6 cellular contexts compared by ENCODE assay signal in the genomic region with DNA sequence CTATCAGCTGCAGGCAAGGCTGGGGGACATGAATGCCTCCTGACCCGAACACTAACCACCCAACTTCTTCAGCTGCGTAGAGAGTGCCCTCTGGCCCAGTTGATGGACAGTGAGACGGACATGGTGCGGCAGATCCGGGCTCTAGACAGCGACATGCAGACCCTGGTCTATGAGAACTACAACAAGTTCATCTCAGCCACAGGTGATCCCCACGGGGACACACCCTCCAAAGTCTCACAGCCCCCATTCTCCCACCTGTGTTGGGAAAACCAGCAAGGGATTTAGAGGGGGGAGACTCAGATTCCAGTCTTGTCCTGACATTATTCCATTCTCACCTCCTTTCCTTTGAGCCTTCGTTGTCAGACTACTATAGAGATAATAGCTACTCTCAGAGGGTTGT. TPM values are rescaled to one million over a fixed set of nuclear protein-coding genes. Genes with fewer than 3 reads are reported as not detected.
DNase-seq lines count a peak whose midpoint lies in the region; ATAC-seq and TF ChIP-seq lines count a peak whose summit lies in the region.

No MANE protein-coding gene starts in this region.

- TF ChIP-seq CTCF in chondrocyte (IDR thresholded peaks at IDR 0.05) (no peak), ovary (IDR thresholded peaks at IDR 0.05) (no peak)

- TF ChIP-seq EP300 in ovary (IDR thresholded peaks at IDR 0.05) = no peak

- H3K4me1 Mint-ChIP-seq in chondrocyte (ENCODE audit: low read depth) = peaks cover 22% of the 10 kb centered on the region

- intact Hi-C loops in ovary (cut with DNase I) = loop anchor here in 2 of 4 donors (5.0 kb wide), 3 partner anchors 70 to 85 kb away; a partner anchor contains a TSS

- 22 to 42% (median 25%) methylated on average over 8 of the region's 8 CpGs for WGBS in ovary, 3 donors

- TF ChIP-seq POLR2A in ovary (IDR thresholded peaks at IDR 0.05) = no peak

- H3K9me3 Mint-ChIP-seq in chondrocyte (ENCODE audit: low read depth) = no peaks in the 10 kb centered on the region

- H3K36me3 Mint-ChIP-seq in chondrocyte (ENCODE audit: low read depth) = no peaks in the 10 kb centered on the region

- H3K27ac Mint-ChIP-seq in chondrocyte (ENCODE audit: unreplicated experiment) = no peak overlapping the region

- no peaks in the 10 kb centered on the region for H3K27me3 Mint-ChIP-seq in chondrocyte (ENCODE audit: low read depth)

- no peaks in the 10 kb centered on the region for H3K36me3 ChIP-seq in ovary

- H3K9me3 ChIP-seq in ovary = no peaks in the 10 kb centered on the region

- peak overlapping the region; percentile 91 for H3K4me3 ChIP-seq in ovary

- H3K27ac ChIP-seq in ovary = peak overlapping the region; percentile 60 to 86

- ATAC-seq in HG03457 (IDR thresholded peaks at IDR 0.05; ENCODE audit: unreplicated experiment) = peak; percentile 11
- no peak for ATAC-seq in activated CD4-positive, CD25-positive, alpha-beta regulatory T cell treated with anti-CD3 and anti-CD28 coated beads, Interleukin-2, amount 50 U/mL, for 24 hours

- H3K27me3 ChIP-seq in ovary = no peaks in the 10 kb centered on the region

- DNase-seq in chondrocyte (ENCODE audit: low spot score) = no peak
- no peak for DNase-seq in ovary
- no peak for DNase-seq in kidney tubule cell (ENCODE audit: low spot score)
- DNase-seq in stimulated activated CD4-positive, alpha-beta T cell treated with anti-CD3 and anti-CD28 coated beads, Interleukin-2, amount 100 ng/mL, for 48 hours = no peak

- peaks cover 11% of the 10 kb centered on the region for H3K4me1 ChIP-seq in ovary (ENCODE audit: insufficient read depth)

- H3K4me3 Mint-ChIP-seq in chondrocyte (ENCODE audit: unreplicated experiment) = peak overlapping the region; percentile 88

RNA-seq across cellular contexts. Expression of a gene that starts 0.9 kb away (rescaled TPM):
- total RNA-seq in chondrocyte (72.8 to 94.0 TPM (median 73.4 TPM) in 3 replicates), ovary (100 to 1,000 TPM; 149 to 543 (median 231) TPM)
- polyA plus RNA-seq in ovary = 100 to 1,000 TPM in 1 of 2 donors, 10 to 100 TPM in 1; 51.1 to 221 TPM

RNA-seq across cellular contexts. Expression of a gene that starts 12.9 kb away (rescaled TPM):
- total RNA-seq in chondrocyte (48.9 to 53.3 TPM (median 50.0 TPM) in 3 replicates), ovary (10 to 100 TPM; 30.5 to 41.6 (median 35.1) TPM)
- polyA plus RNA-seq in ovary = 10 to 100 TPM; 11.2 to 44.8 TPM

RNA-seq across cellular contexts. Expression of a gene that starts 13.1 kb away (rescaled TPM):
- 5.5 to 11.4 TPM (median 6.3 TPM) in 3 replicates for total RNA-seq in chondrocyte
- total RNA-seq in ovary = 1 to 10 TPM in 2 of 7 donors, under 1 TPM in 4, not detected in 1; 0.38 to 2.8 (median 0.52) TPM
- 1 to 10 TPM; 1.0 to 1.2 TPM for polyA plus RNA-seq in ovary

RNA-seq across cellular contexts. Expression of a gene that starts 14.7 kb away (rescaled TPM):
- 10.3 to 14.4 TPM (median 10.7 TPM) in 3 replicates for total RNA-seq in chondrocyte
- 100 to 1,000 TPM in 1 of 7 donors, 10 to 100 TPM in 6; 30.0 to 170 (median 63.6) TPM for total RNA-seq in ovary
- 100 to 1,000 TPM in 1 of 2 donors, 10 to 100 TPM in 1; 88.8 to 128 TPM for polyA plus RNA-seq in ovary

RNA-seq across cellular contexts. Expression of a gene that starts 20.6 kb away (rescaled TPM):
- total RNA-seq in chondrocyte = 7.9 to 8.7 TPM (median 7.9 TPM) in 3 replicates
- total RNA-seq in ovary = 10 to 100 TPM; 10.0 to 33.7 (median 13.4) TPM
- polyA plus RNA-seq in ovary = 10 to 100 TPM in 1 of 2 donors, not detected in 1; 13.1 TPM
